1 cellular context compared by ENCODE assay signal in the genomic region with DNA sequence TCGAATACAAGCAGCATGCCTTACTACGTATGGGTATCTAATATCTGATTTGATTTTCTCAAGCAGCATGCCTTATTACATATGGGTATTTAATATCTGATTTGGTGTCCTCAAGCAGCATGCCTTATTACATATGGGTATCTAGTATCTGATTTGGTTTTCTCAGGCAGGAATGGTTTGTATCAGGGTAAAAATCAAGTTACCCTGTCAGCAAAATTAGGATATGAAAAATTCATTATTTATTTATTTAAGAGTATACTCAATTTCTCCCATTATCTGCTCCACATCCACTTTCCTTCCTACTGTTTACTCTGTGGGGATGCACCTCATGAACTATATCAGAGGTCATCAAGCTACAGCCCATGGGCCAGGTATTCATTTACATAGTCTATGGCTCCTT.
TF ChIP-seq lines count a peak whose summit lies in the region.

No MANE protein-coding gene starts in this region.

TF ChIP-seq in IMR-90, 13 proteins besides CTCF, POLR2A, EP300 and RAD21:
- no peak for TF ChIP-seq RFX5 (IDR thresholded peaks at IDR 0.05; ENCODE audit: low read depth, low read length)
- no peak for TF ChIP-seq SMC3 (IDR thresholded peaks at IDR 0.05; ENCODE audit: low read depth, low read length)
- peak; percentile 30 for TF ChIP-seq MAFK (IDR thresholded peaks at IDR 0.05; ENCODE audit: low read depth, low read length)
TF ChIP-seq in IMR-90: peak in this region for 1.
